Comparison of ENCODE assay signal across 1 cellular context in the genomic region with DNA sequence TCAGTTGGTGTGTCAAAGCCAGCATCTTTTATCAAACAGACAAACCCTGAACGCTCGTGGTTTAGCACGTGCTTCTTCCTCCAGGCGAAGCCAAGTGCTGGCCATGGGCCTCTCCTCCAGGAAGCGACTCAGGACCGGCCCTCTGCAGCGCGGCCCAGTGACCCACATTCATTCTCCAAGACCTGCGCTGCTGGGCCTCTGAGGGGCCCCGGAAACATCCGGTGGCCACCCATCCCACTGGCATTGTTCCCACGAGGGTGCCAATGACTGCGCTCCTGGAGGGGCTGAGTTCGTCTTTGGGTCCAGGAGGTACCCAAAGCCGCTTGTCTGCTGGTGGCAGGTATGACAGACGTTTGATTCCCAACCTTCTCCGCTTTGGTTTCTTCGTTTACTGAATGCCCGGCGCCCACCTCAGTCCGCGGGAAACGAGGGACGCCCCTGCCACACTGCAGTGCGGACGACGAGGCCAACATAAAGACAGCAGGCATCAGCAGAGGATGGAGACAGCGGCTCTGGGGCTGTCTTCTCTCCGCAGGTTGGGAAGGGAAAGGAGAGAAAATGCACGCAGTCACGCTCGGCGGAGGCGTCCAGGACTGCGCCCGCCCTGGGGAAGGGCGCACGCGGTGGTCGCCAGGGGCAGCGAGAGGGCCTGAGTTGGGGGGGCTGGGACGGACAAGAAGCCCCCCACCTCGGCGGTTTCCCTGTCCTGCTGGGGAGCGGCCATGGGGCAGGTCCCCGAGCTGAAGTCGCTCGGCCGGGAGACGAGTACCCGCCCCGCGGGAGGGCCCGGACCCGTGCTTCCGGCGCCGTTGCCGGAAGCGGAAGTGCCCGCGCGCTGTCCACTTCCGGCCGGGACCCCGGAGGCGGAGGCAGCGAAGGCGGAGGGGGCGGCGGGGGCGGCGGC.
TF ChIP-seq lines count a peak whose summit lies in the region.

TSS of gene EXOC3 (plus strand) at position 842 of the 904 bp plus-strand sequence. CDS start 3,030 bp downstream, outside the sequence.

TF ChIP-seq in HepG2, 621 proteins besides CTCF, POLR2A, EP300 and RAD21 (continued from another document):
- TF ChIP-seq ZNF674 (CRISPR knock-in tag; IDR thresholded peaks at IDR 0.05; ENCODE audit: low read depth) = no peak
- TF ChIP-seq PLRG1 (conservative IDR thresholded peaks at IDR 0.05) = no peak
- no peak for TF ChIP-seq CREB1 (IDR thresholded peaks at IDR 0.05)
- no peak for TF ChIP-seq CREB1 (CRISPR knock-in tag; IDR thresholded peaks at IDR 0.05)
- TF ChIP-seq ZNF569 (CRISPR knock-in tag; IDR thresholded peaks at IDR 0.05; ENCODE audit: borderline replicate concordance) = no peak
- no peak for TF ChIP-seq HIC2 (CRISPR knock-in tag; IDR thresholded peaks at IDR 0.05; ENCODE audit: low read depth)
- peak; percentile 53; the same call in 1 of the 2 replicates for TF ChIP-seq ZNF20 (CRISPR knock-in tag; IDR thresholded peaks at IDR 0.05)
- no peak for TF ChIP-seq NFYC (CRISPR knock-in tag; IDR thresholded peaks at IDR 0.05)
- TF ChIP-seq RNF2 (conservative IDR thresholded peaks at IDR 0.05; ENCODE audit: low read depth) = peak; percentile 48; the same call in 1 of the 2 replicates
- TF ChIP-seq TCF7 (IDR thresholded peaks at IDR 0.05; ENCODE audit: low read depth) = no peak
